ENCODE assay signal across 1 cellular context in the genomic region with DNA sequence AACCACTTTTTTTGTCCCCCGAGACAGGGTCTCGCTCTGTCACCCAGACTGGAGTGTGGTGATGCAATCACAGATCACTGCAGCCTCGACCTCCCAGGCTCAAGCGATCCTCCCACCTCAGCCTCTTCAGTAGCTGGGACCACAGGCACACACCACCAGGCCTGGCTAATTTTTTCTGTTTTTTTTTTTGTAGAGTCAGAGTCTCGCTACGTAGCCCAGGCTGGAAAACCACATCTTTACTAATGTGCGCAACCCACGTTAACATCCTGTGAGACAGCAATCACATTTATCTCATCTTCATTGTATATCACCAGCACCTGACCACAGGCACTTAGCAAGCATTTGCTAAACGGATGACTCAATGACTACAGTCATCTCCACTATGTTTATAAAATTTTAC.
A peak's percentile ranks its signal among the peaks of the same experiment; 100 is the strongest.
TF ChIP-seq lines count a peak whose summit lies in the region.

No MANE protein-coding gene starts in this region.

TF ChIP-seq in K562, 482 proteins besides CTCF, POLR2A, EP300 and RAD21 (continued from another document and continues in another):
- TF ChIP-seq, protein P1, sequence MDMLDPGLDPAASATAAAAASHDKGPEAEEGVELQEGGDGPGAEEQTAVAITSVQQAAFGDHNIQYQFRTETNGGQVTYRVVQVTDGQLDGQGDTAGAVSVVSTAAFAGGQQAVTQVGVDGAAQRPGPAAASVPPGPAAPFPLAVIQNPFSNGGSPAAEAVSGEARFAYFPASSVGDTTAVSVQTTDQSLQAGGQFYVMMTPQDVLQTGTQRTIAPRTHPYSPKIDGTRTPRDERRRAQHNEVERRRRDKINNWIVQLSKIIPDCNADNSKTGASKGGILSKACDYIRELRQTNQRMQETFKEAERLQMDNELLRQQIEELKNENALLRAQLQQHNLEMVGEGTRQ (CRISPR knock-in tag; IDR thresholded peaks at IDR 0.05) = no peak
- TF ChIP-seq ZNF24 (IDR thresholded peaks at IDR 0.05) = peak; percentile 52; the same call in 1 of the 2 replicates
- TF ChIP-seq ZSCAN29 (IDR thresholded peaks at IDR 0.05) = no peak
- TF ChIP-seq, protein P2, sequence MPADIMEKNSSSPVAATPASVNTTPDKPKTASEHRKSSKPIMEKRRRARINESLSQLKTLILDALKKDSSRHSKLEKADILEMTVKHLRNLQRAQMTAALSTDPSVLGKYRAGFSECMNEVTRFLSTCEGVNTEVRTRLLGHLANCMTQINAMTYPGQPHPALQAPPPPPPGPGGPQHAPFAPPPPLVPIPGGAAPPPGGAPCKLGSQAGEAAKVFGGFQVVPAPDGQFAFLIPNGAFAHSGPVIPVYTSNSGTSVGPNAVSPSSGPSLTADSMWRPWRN (IDR thresholded peaks at IDR 0.05; ENCODE audit: low read depth) = peak; percentile 34; the same call in 1 of the 2 replicates
- TF ChIP-seq CTBP1 (IDR thresholded peaks at IDR 0.05; ENCODE audit: borderline replicate concordance) = peak; percentile 34; the same call in 1 of the 2 replicates
- no peak for TF ChIP-seq WHSC1 (IDR thresholded peaks at IDR 0.05; ENCODE audit: low read length)
- TF ChIP-seq, protein P3, sequence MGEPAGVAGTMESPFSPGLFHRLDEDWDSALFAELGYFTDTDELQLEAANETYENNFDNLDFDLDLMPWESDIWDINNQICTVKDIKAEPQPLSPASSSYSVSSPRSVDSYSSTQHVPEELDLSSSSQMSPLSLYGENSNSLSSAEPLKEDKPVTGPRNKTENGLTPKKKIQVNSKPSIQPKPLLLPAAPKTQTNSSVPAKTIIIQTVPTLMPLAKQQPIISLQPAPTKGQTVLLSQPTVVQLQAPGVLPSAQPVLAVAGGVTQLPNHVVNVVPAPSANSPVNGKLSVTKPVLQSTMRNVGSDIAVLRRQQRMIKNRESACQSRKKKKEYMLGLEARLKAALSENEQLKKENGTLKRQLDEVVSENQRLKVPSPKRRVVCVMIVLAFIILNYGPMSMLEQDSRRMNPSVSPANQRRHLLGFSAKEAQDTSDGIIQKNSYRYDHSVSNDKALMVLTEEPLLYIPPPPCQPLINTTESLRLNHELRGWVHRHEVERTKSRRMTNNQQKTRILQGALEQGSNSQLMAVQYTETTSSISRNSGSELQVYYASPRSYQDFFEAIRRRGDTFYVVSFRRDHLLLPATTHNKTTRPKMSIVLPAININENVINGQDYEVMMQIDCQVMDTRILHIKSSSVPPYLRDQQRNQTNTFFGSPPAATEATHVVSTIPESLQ (CRISPR knock-in tag; IDR thresholded peaks at IDR 0.05) = no peak
- TF ChIP-seq XRCC3 (IDR thresholded peaks at IDR 0.05) = no peak
- TF ChIP-seq, protein P4, sequence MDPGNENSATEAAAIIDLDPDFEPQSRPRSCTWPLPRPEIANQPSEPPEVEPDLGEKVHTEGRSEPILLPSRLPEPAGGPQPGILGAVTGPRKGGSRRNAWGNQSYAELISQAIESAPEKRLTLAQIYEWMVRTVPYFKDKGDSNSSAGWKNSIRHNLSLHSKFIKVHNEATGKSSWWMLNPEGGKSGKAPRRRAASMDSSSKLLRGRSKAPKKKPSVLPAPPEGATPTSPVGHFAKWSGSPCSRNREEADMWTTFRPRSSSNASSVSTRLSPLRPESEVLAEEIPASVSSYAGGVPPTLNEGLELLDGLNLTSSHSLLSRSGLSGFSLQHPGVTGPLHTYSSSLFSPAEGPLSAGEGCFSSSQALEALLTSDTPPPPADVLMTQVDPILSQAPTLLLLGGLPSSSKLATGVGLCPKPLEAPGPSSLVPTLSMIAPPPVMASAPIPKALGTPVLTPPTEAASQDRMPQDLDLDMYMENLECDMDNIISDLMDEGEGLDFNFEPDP (CRISPR knock-in tag; IDR thresholded peaks at IDR 0.05) = no peak
- TF ChIP-seq MBD2 (IDR thresholded peaks at IDR 0.05; ENCODE audit: borderline replicate concordance, low read depth) = no peak
- peak; percentile 70 for TF ChIP-seq CEBPG (CRISPR knock-in tag; IDR thresholded peaks at IDR 0.05)
- TF ChIP-seq CEBPG (tag; conservative IDR thresholded peaks at IDR 0.05 in 1 of 2, IDR thresholded peaks at IDR 0.05 in 1 of 2) = peak; percentile 82 to 87
- 0 out of 2 replicates have a peak, but pooled peaks have one; percentile 6 for TF ChIP-seq ZNF384 (IDR thresholded peaks at IDR 0.05; ENCODE audit: low read depth, low read length)
- TF ChIP-seq, protein P5, sequence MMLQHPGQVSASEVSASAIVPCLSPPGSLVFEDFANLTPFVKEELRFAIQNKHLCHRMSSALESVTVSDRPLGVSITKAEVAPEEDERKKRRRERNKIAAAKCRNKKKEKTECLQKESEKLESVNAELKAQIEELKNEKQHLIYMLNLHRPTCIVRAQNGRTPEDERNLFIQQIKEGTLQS (IDR thresholded peaks at IDR 0.05) = peak; percentile 75
- TF ChIP-seq, protein P5 (CRISPR knock-in tag; conservative IDR thresholded peaks at IDR 0.05) = no peak
- TF ChIP-seq, protein P6, sequence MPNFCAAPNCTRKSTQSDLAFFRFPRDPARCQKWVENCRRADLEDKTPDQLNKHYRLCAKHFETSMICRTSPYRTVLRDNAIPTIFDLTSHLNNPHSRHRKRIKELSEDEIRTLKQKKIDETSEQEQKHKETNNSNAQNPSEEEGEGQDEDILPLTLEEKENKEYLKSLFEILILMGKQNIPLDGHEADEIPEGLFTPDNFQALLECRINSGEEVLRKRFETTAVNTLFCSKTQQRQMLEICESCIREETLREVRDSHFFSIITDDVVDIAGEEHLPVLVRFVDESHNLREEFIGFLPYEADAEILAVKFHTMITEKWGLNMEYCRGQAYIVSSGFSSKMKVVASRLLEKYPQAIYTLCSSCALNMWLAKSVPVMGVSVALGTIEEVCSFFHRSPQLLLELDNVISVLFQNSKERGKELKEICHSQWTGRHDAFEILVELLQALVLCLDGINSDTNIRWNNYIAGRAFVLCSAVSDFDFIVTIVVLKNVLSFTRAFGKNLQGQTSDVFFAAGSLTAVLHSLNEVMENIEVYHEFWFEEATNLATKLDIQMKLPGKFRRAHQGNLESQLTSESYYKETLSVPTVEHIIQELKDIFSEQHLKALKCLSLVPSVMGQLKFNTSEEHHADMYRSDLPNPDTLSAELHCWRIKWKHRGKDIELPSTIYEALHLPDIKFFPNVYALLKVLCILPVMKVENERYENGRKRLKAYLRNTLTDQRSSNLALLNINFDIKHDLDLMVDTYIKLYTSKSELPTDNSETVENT (CRISPR knock-in tag; IDR thresholded peaks at IDR 0.05) = no peak
- no peak for TF ChIP-seq L3MBTL2 (IDR thresholded peaks at IDR 0.05)
- TF ChIP-seq ZNF197 (CRISPR knock-in tag; IDR thresholded peaks at IDR 0.05; ENCODE audit: low read depth) = no peak
- TF ChIP-seq, protein P7, sequence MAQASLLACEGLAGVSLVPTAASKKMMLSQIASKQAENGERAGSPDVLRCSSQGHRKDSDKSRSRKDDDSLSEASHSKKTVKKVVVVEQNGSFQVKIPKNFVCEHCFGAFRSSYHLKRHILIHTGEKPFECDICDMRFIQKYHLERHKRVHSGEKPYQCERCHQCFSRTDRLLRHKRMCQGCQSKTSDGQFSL (CRISPR knock-in tag; IDR thresholded peaks at IDR 0.05) = no peak
- TF ChIP-seq, protein P7 (tag; IDR thresholded peaks at IDR 0.05) = no peak
- no peak for TF ChIP-seq ZNF695 (CRISPR knock-in tag; IDR thresholded peaks at IDR 0.05)
- 0 out of 2 replicates have a peak, but pooled peaks have one; percentile 24 for TF ChIP-seq JUN (IDR thresholded peaks at IDR 0.05; ENCODE audit: borderline replicate concordance, low read depth, low read length)
- no peak for TF ChIP-seq JUN (CRISPR knock-in tag; IDR thresholded peaks at IDR 0.05; ENCODE audit: borderline replicate concordance)
- no peak for TF ChIP-seq ZNF239 (CRISPR knock-in tag; IDR thresholded peaks at IDR 0.05)
- TF ChIP-seq ZBED1 (IDR thresholded peaks at IDR 0.05) = no peak
- no peak for TF ChIP-seq ZNF232 (CRISPR knock-in tag; IDR thresholded peaks at IDR 0.05)
- peak in 1 of 2 experiments; percentile 35; a peak in 2 of 4 replicates for TF ChIP-seq NRF1 (conservative IDR thresholded peaks at IDR 0.05 in 1 of 2, IDR thresholded peaks at IDR 0.05 in 1 of 2)
- peak; percentile 64 for TF ChIP-seq CEBPB (tag; IDR thresholded peaks at IDR 0.05)
- TF ChIP-seq BHLHE40 (IDR thresholded peaks at IDR 0.05; ENCODE audit: low read length) = peak; percentile 46
- TF ChIP-seq, protein P8, sequence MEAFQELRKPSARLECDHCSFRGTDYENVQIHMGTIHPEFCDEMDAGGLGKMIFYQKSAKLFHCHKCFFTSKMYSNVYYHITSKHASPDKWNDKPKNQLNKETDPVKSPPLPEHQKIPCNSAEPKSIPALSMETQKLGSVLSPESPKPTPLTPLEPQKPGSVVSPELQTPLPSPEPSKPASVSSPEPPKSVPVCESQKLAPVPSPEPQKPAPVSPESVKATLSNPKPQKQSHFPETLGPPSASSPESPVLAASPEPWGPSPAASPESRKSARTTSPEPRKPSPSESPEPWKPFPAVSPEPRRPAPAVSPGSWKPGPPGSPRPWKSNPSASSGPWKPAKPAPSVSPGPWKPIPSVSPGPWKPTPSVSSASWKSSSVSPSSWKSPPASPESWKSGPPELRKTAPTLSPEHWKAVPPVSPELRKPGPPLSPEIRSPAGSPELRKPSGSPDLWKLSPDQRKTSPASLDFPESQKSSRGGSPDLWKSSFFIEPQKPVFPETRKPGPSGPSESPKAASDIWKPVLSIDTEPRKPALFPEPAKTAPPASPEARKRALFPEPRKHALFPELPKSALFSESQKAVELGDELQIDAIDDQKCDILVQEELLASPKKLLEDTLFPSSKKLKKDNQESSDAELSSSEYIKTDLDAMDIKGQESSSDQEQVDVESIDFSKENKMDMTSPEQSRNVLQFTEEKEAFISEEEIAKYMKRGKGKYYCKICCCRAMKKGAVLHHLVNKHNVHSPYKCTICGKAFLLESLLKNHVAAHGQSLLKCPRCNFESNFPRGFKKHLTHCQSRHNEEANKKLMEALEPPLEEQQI (IDR thresholded peaks at IDR 0.05) = no peak
- TF ChIP-seq, protein P9, sequence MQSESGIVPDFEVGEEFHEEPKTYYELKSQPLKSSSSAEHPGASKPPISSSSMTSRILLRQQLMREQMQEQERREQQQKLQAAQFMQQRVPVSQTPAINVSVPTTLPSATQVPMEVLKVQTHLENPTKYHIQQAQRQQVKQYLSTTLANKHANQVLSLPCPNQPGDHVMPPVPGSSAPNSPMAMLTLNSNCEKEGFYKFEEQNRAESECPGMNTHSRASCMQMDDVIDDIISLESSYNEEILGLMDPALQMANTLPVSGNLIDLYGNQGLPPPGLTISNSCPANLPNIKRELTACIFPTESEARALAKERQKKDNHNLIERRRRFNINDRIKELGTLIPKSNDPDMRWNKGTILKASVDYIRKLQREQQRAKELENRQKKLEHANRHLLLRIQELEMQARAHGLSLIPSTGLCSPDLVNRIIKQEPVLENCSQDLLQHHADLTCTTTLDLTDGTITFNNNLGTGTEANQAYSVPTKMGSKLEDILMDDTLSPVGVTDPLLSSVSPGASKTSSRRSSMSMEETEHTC (IDR thresholded peaks at IDR 0.05) = 0 out of 2 replicates have a peak, but pooled peaks have one; percentile 15
- no peak for TF ChIP-seq KLF1 (tag; IDR thresholded peaks at IDR 0.05)
- no peak for TF ChIP-seq NFIC (IDR thresholded peaks at IDR 0.05)
- no peak for TF ChIP-seq HDAC6 (IDR thresholded peaks at IDR 0.05; ENCODE audit: low read depth, low read length)
- TF ChIP-seq SMARCA4 (IDR thresholded peaks at IDR 0.05) = no peak
- TF ChIP-seq NR2C1 (IDR thresholded peaks at IDR 0.05) = no peak
- TF ChIP-seq NR2C1 (tag; IDR thresholded peaks at IDR 0.05) = no peak
- TF ChIP-seq, protein P10, sequence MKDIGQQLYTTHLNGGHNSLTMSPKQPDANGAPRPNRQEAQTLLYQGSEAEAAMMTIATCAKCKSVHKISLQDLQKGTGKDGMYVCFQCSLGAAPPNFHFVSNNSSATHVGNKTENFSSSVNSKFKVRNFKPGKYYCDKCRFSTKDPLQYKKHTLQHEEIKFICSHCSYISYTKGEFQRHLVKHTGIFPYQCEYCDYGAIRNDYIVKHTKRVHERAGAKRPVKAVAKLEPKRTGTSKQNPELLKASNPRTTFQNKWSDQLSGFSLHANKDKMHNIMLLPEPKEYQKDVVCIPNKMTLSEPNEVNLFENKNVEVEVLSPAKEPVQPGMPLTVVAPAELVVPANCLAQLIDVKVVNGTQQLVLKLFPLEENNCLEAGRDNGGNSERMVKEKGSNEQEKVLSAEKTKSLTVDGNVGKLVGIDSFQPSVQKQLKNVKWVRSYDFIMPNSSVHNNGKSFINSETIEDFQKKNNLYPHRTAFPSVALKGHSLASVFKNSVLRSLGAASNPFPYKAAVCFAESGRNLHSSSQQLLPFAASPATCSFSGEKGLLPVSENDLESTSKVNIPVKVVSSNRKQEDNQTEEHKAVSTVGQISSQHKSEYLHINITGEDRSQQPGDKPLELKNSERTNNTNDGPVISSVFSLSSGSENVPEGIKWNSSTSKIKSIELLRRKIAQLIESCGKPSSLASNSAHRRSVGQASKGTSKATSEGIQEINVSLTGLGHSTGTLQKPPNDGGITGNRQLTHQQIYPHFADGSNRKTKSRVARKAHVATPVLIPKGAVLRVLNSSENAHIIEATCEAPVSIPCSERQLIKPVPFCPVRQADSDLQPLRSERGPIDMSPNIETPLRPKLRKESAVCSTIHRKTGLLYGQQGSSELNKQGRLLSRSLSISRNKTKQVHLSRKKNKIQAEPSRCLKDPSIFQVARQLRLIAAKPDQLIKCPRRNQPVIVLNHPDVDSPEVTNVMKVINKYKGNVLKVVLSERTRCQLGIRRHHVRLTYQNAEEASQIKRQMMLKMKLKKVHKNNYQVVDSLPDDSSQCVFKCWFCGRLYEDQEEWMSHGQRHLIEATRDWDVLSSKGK (CRISPR knock-in tag; IDR thresholded peaks at IDR 0.05) = no peak
- TF ChIP-seq ZNF140 (CRISPR knock-in tag; IDR thresholded peaks at IDR 0.05) = no peak
